ENCODE assay signal across 21 cellular contexts in the genomic region with DNA sequence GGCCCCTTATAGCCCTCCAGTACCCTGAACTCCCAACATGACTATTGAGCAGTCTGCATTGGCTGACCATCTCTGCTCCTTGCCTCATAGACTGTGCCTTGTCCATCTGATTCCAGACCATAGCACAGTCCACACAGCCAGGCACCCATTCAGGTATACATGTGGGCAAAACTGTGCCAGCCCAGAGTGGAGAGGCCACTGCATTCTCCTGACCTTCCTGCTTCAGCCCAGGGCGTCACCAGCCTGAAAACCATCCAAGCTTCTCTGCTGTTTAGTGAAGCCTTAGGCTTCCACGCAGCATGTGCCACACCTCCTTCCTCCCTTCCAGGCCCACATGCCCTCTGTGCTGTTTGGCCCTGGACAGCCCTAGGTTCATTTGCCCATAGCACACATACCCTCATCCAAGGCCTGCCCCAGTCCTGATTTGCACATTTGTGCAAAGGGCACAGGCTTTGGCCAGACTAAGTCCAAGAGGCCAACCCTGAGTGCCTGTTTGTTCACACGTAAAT. TPM values are rescaled to one million over a fixed set of nuclear protein-coding genes. Genes with fewer than 3 reads are reported as not detected.
DNase-seq lines count a peak whose midpoint lies in the region; ATAC-seq, FAIRE-seq and TF ChIP-seq lines count a peak whose summit lies in the region.
"Had no signal": no experiment of that assay in that cellular context is flagged by ENCODE, and none has a peak within 500 bp of the region (broad histone marks: within the 10 kb centered on the region; RNA-seq: fewer than 3 reads in every experiment).

No MANE protein-coding gene starts in this region.

- no peak for TF ChIP-seq CTCF in CD4-positive, alpha-beta T cell (IDR thresholded peaks at IDR 0.05)
- no peak for TF ChIP-seq CTCF in GM23338 (conservative IDR thresholded peaks at IDR 0.05; ENCODE audit: low read depth in 2 of 2)
- TF ChIP-seq CTCF in GM12878 (IDR thresholded peaks at IDR 0.05 in 2 of 3, conservative IDR thresholded peaks at IDR 0.05 in 1 of 3; ENCODE audit: control insufficient read depth in 2 of 3, extremely low read depth in 1 of 3, insufficient read depth in 1 of 3, low read depth in 3 of 3, low read length in 3 of 3) = no peak
- no peak for TF ChIP-seq CTCF in mesothelial cell of epicardium (IDR thresholded peaks at IDR 0.05; ENCODE audit: unreplicated experiment)
- TF ChIP-seq CTCF in BE2C (IDR thresholded peaks at IDR 0.05; ENCODE audit: low read depth, low read length) = no peak

- in situ Hi-C loops in GM12878 (cut with MboI) = no loop called here

- H4K20me1 ChIP-seq in GM23338 (replicated peaks; ENCODE audit: insufficient read depth) (no peaks in the 10 kb centered on the region), GM12878 (ENCODE audit: control insufficient read depth, insufficient read depth) (peaks cover 2% of the 10 kb centered on the region; the same call in 1 of the 2 replicates)

- H3K27me3 Mint-ChIP-seq in CD4-positive, alpha-beta T cell = no peaks in the 10 kb centered on the region
- peaks cover 15% of the 10 kb centered on the region for H3K27me3 Mint-ChIP-seq in GM23338 (ENCODE audit: insufficient read depth, low read depth, poor library complexity)
- peaks cover 1% of the 10 kb centered on the region for H3K27me3 Mint-ChIP-seq in mesothelial cell of epicardium (ENCODE audit: low read depth)

- FAIRE-seq in GM12878 (lab: Jason Lieb, UNC) = no peak
- FAIRE-seq: colon, pancreas had no signal

- H3K4me1 Mint-ChIP-seq in CD4-positive, alpha-beta T cell (ENCODE audit: low read depth) = peaks cover 18% of the 10 kb centered on the region
- H3K4me1 Mint-ChIP-seq in GM23338 = peaks cover 5% of the 10 kb centered on the region
- H3K4me1 Mint-ChIP-seq in mesothelial cell of epicardium = no peaks in the 10 kb centered on the region

- CTCF ChIA-PET in CD4-positive, alpha-beta T cell (lab: Charles Lee) = no interaction called here
- CTCF ChIA-PET in GM12878 (lab: Yijun Ruan, JAX) = interaction anchor here (3.0 to 3.4 kb wide), 2 partner anchors 15 to 215 kb away, joined by 10 to 21 read pairs; no protein-coding TSS in a partner anchor

- no peak for TF ChIP-seq EP300 in GM12878 (IDR thresholded peaks at IDR 0.05; ENCODE audit: borderline replicate concordance in 1 of 2, control insufficient read depth in 1 of 2, low read depth in 2 of 2, low read length in 2 of 2)

- POLR2A ChIA-PET in CD4-positive, alpha-beta T cell (lab: Charles Lee) = interaction anchor here (2.7 kb wide), 1 partner anchor 73 kb away, joined by 12 read pairs; a partner anchor contains a TSS
- POLR2A ChIA-PET in GM12878 (lab: Charles Lee) = interaction anchor here (1.1 kb wide), 1 partner anchor 10 kb away, joined by 3 read pairs; no protein-coding TSS in a partner anchor

- BruUV-seq in GM12878 (replicated peaks; lab: Mats Ljungman, UMichigan) = no TSS peak

- SMC1A ChIA-PET in GM12878 (lab: Charles Lee; ENCODE audit: uncharacterized antibody, unreplicated experiment) = no interaction called here

- H3K79me2 ChIP-seq in GM23338 (replicated peaks; ENCODE audit: insufficient read depth) = no peaks in the 10 kb centered on the region
- H3K79me2 ChIP-seq in GM12878 (ENCODE audit: control insufficient read depth, insufficient read depth, low read length) = no peaks in the 10 kb centered on the region

- H3K36me3 ChIP-seq in GM23338 (ENCODE audit: insufficient read depth) (peaks cover 15% of the 10 kb centered on the region; the same call in 1 of the 2 replicates), GM12878 (ENCODE audit: control insufficient read depth in 2 of 2, insufficient read depth in 2 of 2, low read length in 1 of 2) (peaks cover 21 to 32% of the 10 kb centered on the region in 2 experiments), BE2C (peaks cover 35% of the 10 kb centered on the region)

- no peaks in the 10 kb centered on the region for H3K9me3 ChIP-seq in CD4-positive, alpha-beta T cell (ENCODE audit: control insufficient read depth, low read length)
- no peaks in the 10 kb centered on the region for H3K9me3 ChIP-seq in GM12878 (replicated peaks; ENCODE audit: control insufficient read depth, insufficient read depth, low read length)
- no peaks in the 10 kb centered on the region for H3K9me3 ChIP-seq in BE2C
- H3K9me3 ChIP-seq: BLaER1, HAP-1, left ventricle myocardium inferior, pancreas had no signal

- H3K4me1 ChIP-seq in GM23338 (ENCODE audit: insufficient read depth) (no peaks in the 10 kb centered on the region), GM12878 (ENCODE audit: control insufficient read depth, insufficient read depth, low read length) (no peaks in the 10 kb centered on the region), BE2C (no peaks in the 10 kb centered on the region)
- H3K4me1 ChIP-seq: BLaER1, HAP-1, pancreas had no signal

- peak; percentile 78 for TF ChIP-seq POLR2A in GM12878 (IDR thresholded peaks at IDR 0.05; ENCODE audit: low read depth, low read length)

- no peak overlapping the region for H3K27ac ChIP-seq in CD4-positive, alpha-beta T cell (ENCODE audit: low read depth, low read length)
- 0 out of 2 replicates have a peak overlapping the region, but pooled peaks have one; percentile 19 for H3K27ac ChIP-seq in GM23338 (ENCODE audit: low read depth)
- H3K27ac ChIP-seq in GM12878 (ENCODE audit: control insufficient read depth, insufficient read depth) = no peak overlapping the region
- H3K27ac ChIP-seq: BLaER1, left ventricle myocardium inferior, pancreas had no signal

- peaks cover 45% of the 10 kb centered on the region for H3K36me3 Mint-ChIP-seq in CD4-positive, alpha-beta T cell (ENCODE audit: low read depth)
- H3K36me3 Mint-ChIP-seq in GM23338 (ENCODE audit: low read depth) (peaks cover 46% of the 10 kb centered on the region), mesothelial cell of epicardium (peaks cover 22% of the 10 kb centered on the region)

- peak overlapping the region; percentile 44 for H3K27ac Mint-ChIP-seq in CD4-positive, alpha-beta T cell
- H3K27ac Mint-ChIP-seq in GM23338 (no peak overlapping the region), mesothelial cell of epicardium (peak overlapping the region; percentile 30)

- H2AFZ ChIP-seq in GM23338 = no peak overlapping the region
- H2AFZ ChIP-seq in GM12878 (ENCODE audit: control insufficient read depth, low read depth, low read length) = no peak overlapping the region

- RAD21 ChIA-PET in GM12878 (lab: Charles Lee; ENCODE audit: unreplicated experiment) = no interaction called here

- no peaks in the 10 kb centered on the region for H3K9me2 ChIP-seq in GM23338 (ENCODE audit: insufficient read depth)

- H3K4me2 ChIP-seq in GM23338 = no peak overlapping the region
- no peak overlapping the region for H3K4me2 ChIP-seq in GM12878 (ENCODE audit: control insufficient read depth, insufficient read depth)
- H3K4me2 ChIP-seq: BLaER1 had no signal

- no peak for ATAC-seq in CD4-positive, alpha-beta T cell (ENCODE audit: poor library complexity)
- ATAC-seq in GM23338 (no peak), GM12878 (no peak), HG02642 (IDR thresholded peaks at IDR 0.05; ENCODE audit: poor library complexity, unreplicated experiment) (no peak), GM21619 (IDR thresholded peaks at IDR 0.05; ENCODE audit: unreplicated experiment) (no peak)
- ATAC-seq: pancreas had no signal

- no peaks in the 10 kb centered on the region for H3K27me3 ChIP-seq in CD4-positive, alpha-beta T cell (ENCODE audit: control insufficient read depth, insufficient read depth, low read length)
- no peaks in the 10 kb centered on the region for H3K27me3 ChIP-seq in GM23338 (ENCODE audit: insufficient read depth)
- H3K27me3 ChIP-seq in GM12878 (replicated peaks in 1 of 2; ENCODE audit: control insufficient read depth in 2 of 2, insufficient read depth in 2 of 2, low read length in 1 of 2) = no peaks in the 10 kb centered on the region
- no peaks in the 10 kb centered on the region for H3K27me3 ChIP-seq in BE2C
- H3K27me3 ChIP-seq: BLaER1, pancreas had no signal

- H3K4me3 ChIP-seq in GM23338 (no peak overlapping the region), GM12878 (no peak overlapping the region), BE2C (ENCODE audit: low read depth, low read length) (no peak overlapping the region)
- H3K4me3 ChIP-seq: BLaER1, HAP-1, left ventricle myocardium inferior, pancreas had no signal

- TF ChIP-seq RAD21 in GM12878 (IDR thresholded peaks at IDR 0.05; ENCODE audit: insufficient read depth, low read depth, low read length) = no peak

- 90% methylated on average over 3 of the region's 3 CpGs for WGBS in GM12878 (ENCODE audit: insufficient coverage, insufficient replicate concordance, low lambda C conversion rate, missing lambda C conversion rate)

- no peaks in the 10 kb centered on the region for H3K9me3 Mint-ChIP-seq in CD4-positive, alpha-beta T cell
- H3K9me3 Mint-ChIP-seq in GM23338 = no peaks in the 10 kb centered on the region; the same call in 2 of the 3 replicates
- H3K9me3 Mint-ChIP-seq in mesothelial cell of epicardium = no peaks in the 10 kb centered on the region

- intact Hi-C loops in CD4-positive, alpha-beta T cell (cut with DNase I, micrococcal nuclease) = no loop called here
- intact Hi-C loops in GM12878 (cut with micrococcal nuclease; ENCODE audit: unreplicated experiment) = no loop called here

- H3F3A ChIP-seq in GM23338 (replicated peaks; ENCODE audit: low read depth) = peaks cover 10% of the 10 kb centered on the region; the same call in 1 of the 2 replicates

- DNase-seq in CD4-positive, alpha-beta T cell = no peak
- DNase-seq in GM23338 (ENCODE audit: low spot score) (no peak), GM12878 (ENCODE audit: low read depth, low spot score) (no peak), mesothelial cell of epicardium (ENCODE audit: low spot score in 2 of 2, unreplicated experiment in 2 of 2) (no peak), BE2C (no peak)
- no peak for DNase-seq in stimulated activated naive CD4-positive, alpha-beta T cell treated with Interleukin-2 at 50 U/mL for 16 hours (lab: John Stamatoyannopoulos, UW)
- DNase-seq: activated CD4-positive, alpha-beta T cell treated with anti-CD3 and anti-CD28 coated beads, Interleukin-2, amount 50 U/mL, for 4 hours; DMS79 treated with DMSO at 0.1 percent for 48 hours; foreskin melanocyte; left ventricle myocardium inferior; NCI-H1105 treated with DMSO at 0.1 percent for 48 hours; pancreas; stimulated activated CD4-positive, alpha-beta T cell treated with anti-CD3 and anti-CD28 coated beads, Interleukin-4, amount 100 ng/mL, for 4 hours; stimulated activated CD8-positive, alpha-beta memory T cell treated with anti-CD3 and anti-CD28 coated beads, Interleukin-4, amount 100 ng/mL, for 48 hours had no signal

- H3K4me3 Mint-ChIP-seq in CD4-positive, alpha-beta T cell = no peak overlapping the region
- H3K4me3 Mint-ChIP-seq in GM23338 (no peak overlapping the region), mesothelial cell of epicardium (no peak overlapping the region)

- H3K9ac ChIP-seq in GM12878 (ENCODE audit: control insufficient read depth, insufficient read depth, low read length) = no peak overlapping the region
- H3K9ac ChIP-seq: BLaER1 had no signal

RNA-seq across cellular contexts. Expression of a gene that starts 10.5 kb away (rescaled TPM):
- 100 to 1,000 TPM; 126 to 127 TPM for total RNA-seq in CD4-positive, alpha-beta T cell
- 70.5 and 72.3 TPM in 2 replicates for total RNA-seq in GM23338 (2014; rRNA removed; shearing (Covaris generic))
- polyA plus RNA-seq in GM23338 (2016; fragmentation: Nextera tagmentation; extraction: Ambion mirVana) (43.9 and 44.1 TPM in 2 replicates), GM12878 (2011; rRNA removed) (56.0 and 82.9 TPM in 2 replicates), GM12878 (2014; fragmentation: Illumina TruSeq; extraction: Trizol) (39.1 and 78.1 TPM in 2 replicates), GM12878 (2014; fragmentation: Nextera tagmentation; extraction: Ambion mirVana) (10 to 100 TPM; 19.8 to 48.3 TPM), GM12878 (2014; rRNA removed) (79.6 and 93.8 TPM in 2 replicates), GM12878 (2016; fragmentation: Nextera tagmentation; extraction: Ambion mirVana) (100 to 1,000 TPM; 127 to 136 TPM)
- 56.8 and 76.3 TPM in 2 replicates for total RNA-seq in GM12878 (2013; cell fraction: nucleolus; rRNA removed)
- total RNA-seq in GM12878 (2014; rRNA removed) (93.2 and 97.4 TPM in 2 replicates), GM12878 (2014; rRNA removed; fragmentation: Illumina TruSeq; extraction: Trizol) (51.5 and 52.1 TPM in 2 replicates), GM12878 (2021) (86.3 and 92.4 TPM in 2 replicates), mesothelial cell of epicardium (89.0 to 104 TPM (median 96.8 TPM) in 3 replicates)
- 40.2 TPM for polyA plus RNA-seq in GM12878 (2011; ENCODE audit: low read depth)
- polyA plus RNA-seq in GM12878 (2011; cell fraction: cytosol; rRNA removed) = 85.7 and 112 TPM in 2 replicates
- polyA plus RNA-seq in GM12878 (2011; cell fraction: nucleus; rRNA removed) = 182 and 194 TPM in 2 replicates
- 57.3 and 65.1 TPM in 2 replicates for polyA plus RNA-seq in GM12878 (2012)
- 75.0 and 100 TPM in 2 replicates for polyA minus RNA-seq in GM12878 (2011; rRNA and poly(A)+ RNA removed)
- 26.6 and 29.3 TPM in 2 replicates for polyA minus RNA-seq in GM12878 (2011; cell fraction: cytosol; rRNA and poly(A)+ RNA removed)
- 51.5 and 87.5 TPM in 2 replicates for polyA minus RNA-seq in GM12878 (2011; cell fraction: nucleus; rRNA and poly(A)+ RNA removed)
- 313 TPM for polyA plus RNA-seq in BE2C (2012; ENCODE audit: insufficient read depth, insufficient read length, low read depth)

RNA-seq across cellular contexts. Expression of a gene that starts 18.8 kb away (rescaled TPM):
- total RNA-seq in CD4-positive, alpha-beta T cell = 100 to 1,000 TPM; 134 to 138 TPM
- total RNA-seq in GM23338 (2014; rRNA removed; shearing (Covaris generic)) = 75.1 and 98.5 TPM in 2 replicates
- polyA plus RNA-seq in GM23338 (2016; fragmentation: Nextera tagmentation; extraction: Ambion mirVana) (41.8 and 43.5 TPM in 2 replicates), GM12878 (2011; rRNA removed) (67.1 and 69.8 TPM in 2 replicates), GM12878 (2014; fragmentation: Illumina TruSeq; extraction: Trizol) (37.3 and 38.9 TPM in 2 replicates), GM12878 (2014; fragmentation: Nextera tagmentation; extraction: Ambion mirVana) (10 to 100 TPM; 20.8 to 21.0 TPM), GM12878 (2014; rRNA removed) (48.1 and 53.9 TPM in 2 replicates), GM12878 (2016; fragmentation: Nextera tagmentation; extraction: Ambion mirVana) (10 to 100 TPM; 55.6 to 57.4 TPM)
- total RNA-seq in GM12878 (2013; cell fraction: nucleolus; rRNA removed) = 141 and 178 TPM in 2 replicates
- total RNA-seq in GM12878 (2014; rRNA removed) (71.3 and 75.3 TPM in 2 replicates), GM12878 (2014; rRNA removed; fragmentation: Illumina TruSeq; extraction: Trizol) (39.1 and 41.4 TPM in 2 replicates), GM12878 (2021) (41.6 and 48.1 TPM in 2 replicates), mesothelial cell of epicardium (97.0 to 97.7 TPM (median 97.6 TPM) in 3 replicates)
- 49.3 TPM for polyA plus RNA-seq in GM12878 (2011; ENCODE audit: low read depth)
- polyA plus RNA-seq in GM12878 (2011; cell fraction: cytosol; rRNA removed) = 82.6 and 87.1 TPM in 2 replicates
- 70.6 and 72.2 TPM in 2 replicates for polyA plus RNA-seq in GM12878 (2011; cell fraction: nucleus; rRNA removed)
- polyA plus RNA-seq in GM12878 (2012) = 51.2 and 51.5 TPM in 2 replicates
- 58.4 and 72.4 TPM in 2 replicates for polyA minus RNA-seq in GM12878 (2011; rRNA and poly(A)+ RNA removed)
- 28.4 and 31.1 TPM in 2 replicates for polyA minus RNA-seq in GM12878 (2011; cell fraction: cytosol; rRNA and poly(A)+ RNA removed)
- polyA minus RNA-seq in GM12878 (2011; cell fraction: nucleus; rRNA and poly(A)+ RNA removed) = 33.5 and 53.0 TPM in 2 replicates
- 183 TPM for polyA plus RNA-seq in BE2C (2012; ENCODE audit: insufficient read depth, insufficient read length, low read depth)

RNA-seq across cellular contexts. Expression of a gene that starts 22.1 kb away (rescaled TPM):
- total RNA-seq in CD4-positive, alpha-beta T cell = under 1 TPM in 1 of 2 experiments, not detected in 1; 0.08 TPM
- total RNA-seq in GM23338 (2014; rRNA removed; shearing (Covaris generic)) = not detected in 2 replicates
- 0.03 and 0.05 TPM in 2 replicates for polyA plus RNA-seq in GM23338 (2016; fragmentation: Nextera tagmentation; extraction: Ambion mirVana)
- total RNA-seq in GM12878 (2013; cell fraction: nucleolus; rRNA removed) = 0.15 TPM in 1 of 2 replicates, not detected in the other
- total RNA-seq in GM12878 (2014; rRNA removed) = 0.11 TPM in 1 of 2 replicates, not detected in the other
- total RNA-seq in GM12878 (2014; rRNA removed; fragmentation: Illumina TruSeq; extraction: Trizol) = not detected in 2 replicates
- total RNA-seq in GM12878 (2021) = 0.08 TPM in 1 of 2 replicates, not detected in the other
- not detected for polyA plus RNA-seq in GM12878 (2011; ENCODE audit: low read depth)
- polyA plus RNA-seq in GM12878 (2011; rRNA removed) = 0.37 and 0.90 TPM in 2 replicates
- polyA plus RNA-seq in GM12878 (2011; cell fraction: cytosol; rRNA removed) = 0.87 and 1.0 TPM in 2 replicates
- polyA plus RNA-seq in GM12878 (2011; cell fraction: nucleus; rRNA removed) = 4.4 and 6.9 TPM in 2 replicates
- polyA plus RNA-seq in GM12878 (2012) = 0.01 and 0.03 TPM in 2 replicates
- polyA plus RNA-seq in GM12878 (2014; fragmentation: Illumina TruSeq; extraction: Trizol) = 0.01 TPM in 1 of 2 replicates, not detected in the other
- not detected for polyA plus RNA-seq in GM12878 (2014; fragmentation: Nextera tagmentation; extraction: Ambion mirVana)
- polyA plus RNA-seq in GM12878 (2014; rRNA removed) = 0.03 TPM in 1 of 2 replicates, not detected in the other
- polyA plus RNA-seq in GM12878 (2016; fragmentation: Nextera tagmentation; extraction: Ambion mirVana) = not detected
- 0.66 and 1.6 TPM in 2 replicates for polyA minus RNA-seq in GM12878 (2011; rRNA and poly(A)+ RNA removed)
- 0.40 and 0.62 TPM in 2 replicates for polyA minus RNA-seq in GM12878 (2011; cell fraction: cytosol; rRNA and poly(A)+ RNA removed)
- polyA minus RNA-seq in GM12878 (2011; cell fraction: nucleus; rRNA and poly(A)+ RNA removed) = 1.6 and 2.1 TPM in 2 replicates
- 0.07 to 0.20 TPM in 2 of 3 replicates, not detected in the other for total RNA-seq in mesothelial cell of epicardium
- not detected for polyA plus RNA-seq in BE2C (2012; ENCODE audit: insufficient read depth, insufficient read length, low read depth)
- total RNA-seq: myocyte, skeletal muscle tissue had no signal

RNA-seq across cellular contexts. Expression of a gene that starts 43.2 kb away (rescaled TPM):
- 10 to 100 TPM; 39.8 to 43.8 TPM for total RNA-seq in CD4-positive, alpha-beta T cell
- total RNA-seq in GM23338 (2014; rRNA removed; shearing (Covaris generic)) = 74.8 and 76.9 TPM in 2 replicates
- polyA plus RNA-seq in GM23338 (2016; fragmentation: Nextera tagmentation; extraction: Ambion mirVana) (13.5 and 16.5 TPM in 2 replicates), GM12878 (2011; rRNA removed) (16.7 and 33.8 TPM in 2 replicates), GM12878 (2014; fragmentation: Illumina TruSeq; extraction: Trizol) (39.9 and 56.7 TPM in 2 replicates), GM12878 (2014; fragmentation: Nextera tagmentation; extraction: Ambion mirVana) (1 to 10 TPM; 4.1 to 4.2 TPM), GM12878 (2014; rRNA removed) (44.7 and 49.1 TPM in 2 replicates), GM12878 (2016; fragmentation: Nextera tagmentation; extraction: Ambion mirVana) (10 to 100 TPM; 52.0 to 53.2 TPM)
- 59.5 and 66.5 TPM in 2 replicates for total RNA-seq in GM12878 (2013; cell fraction: nucleolus; rRNA removed)
- total RNA-seq in GM12878 (2014; rRNA removed) (60.6 and 63.5 TPM in 2 replicates), GM12878 (2014; rRNA removed; fragmentation: Illumina TruSeq; extraction: Trizol) (20.5 and 23.1 TPM in 2 replicates), GM12878 (2021) (103 and 104 TPM in 2 replicates), mesothelial cell of epicardium (67.4 to 72.8 TPM (median 71.2 TPM) in 3 replicates)
- polyA plus RNA-seq in GM12878 (2011; ENCODE audit: low read depth) = 21.1 TPM
- 49.7 and 61.0 TPM in 2 replicates for polyA plus RNA-seq in GM12878 (2011; cell fraction: cytosol; rRNA removed)
- 98.8 and 106 TPM in 2 replicates for polyA plus RNA-seq in GM12878 (2011; cell fraction: nucleus; rRNA removed)
- 38.1 and 42.9 TPM in 2 replicates for polyA plus RNA-seq in GM12878 (2012)
- polyA minus RNA-seq in GM12878 (2011; rRNA and poly(A)+ RNA removed) = 87.7 and 88.6 TPM in 2 replicates
- polyA minus RNA-seq in GM12878 (2011; cell fraction: cytosol; rRNA and poly(A)+ RNA removed) = 34.1 and 34.2 TPM in 2 replicates
- 25.9 and 35.4 TPM in 2 replicates for polyA minus RNA-seq in GM12878 (2011; cell fraction: nucleus; rRNA and poly(A)+ RNA removed)
- polyA plus RNA-seq in BE2C (2012; ENCODE audit: insufficient read depth, insufficient read length, low read depth) = 162 TPM
